Comparison of ENCODE assay signal across 18 cellular contexts in genomic region chr1:35171579-35171978, GRCh38. TPM values are rescaled to one million over a fixed set of nuclear protein-coding genes. Genes with fewer than 3 reads are reported as not detected.
DNase-seq lines count a peak whose midpoint lies in the region; ATAC-seq, FAIRE-seq and TF ChIP-seq lines count a peak whose summit lies in the region.
"Had no signal": no experiment of that assay in that cellular context is flagged by ENCODE, and none has a peak within 500 bp of the region (broad histone marks: within the 10 kb centered on the region; RNA-seq: fewer than 3 reads in every experiment).

No MANE protein-coding gene starts in this region.

- H3K4me1 Mint-ChIP-seq in activated T-cell treated with anti-CD3 and anti-CD28 coated beads, Interleukin-2, amount 50 U/mL, for 72 hours (ENCODE audit: low read depth), result peaks cover 5% of the 10 kb centered on the region
- H3K4me1 Mint-ChIP-seq: B cell had no signal

- POLR2A ChIA-PET in K562 (lab: Yijun Ruan, JAX), result interaction anchor here (1.4 to 1.5 kb wide), 2 partner anchors 9 to 10 kb away, joined by 6 read pairs; no protein-coding TSS in a partner anchor

- 57% methylated on average over 4 of the region's 4 CpGs for WGBS in K562 (ENCODE audit: insufficient coverage, low coverage, missing lambda C conversion rate)

- DNase-seq in activated T-cell treated with anti-CD3 and anti-CD28 coated beads, Interleukin-2, amount 50 U/mL, for 72 hours, result no peak
- no peak for DNase-seq in activated T-cell treated with anti-CD3 and anti-CD28 coated beads, Interleukin-2, amount 50 U/mL, for 1 hour
- peak; percentile 48 for DNase-seq in Karpas-422
- no peak for DNase-seq in K562 (ENCODE audit: extremely low read depth in 1 of 4, low spot score in 3 of 4)
- no peak for DNase-seq in stimulated activated naive CD8-positive, alpha-beta T cell treated with anti-CD3 and anti-CD28 coated beads, Interleukin-15, Interleukin-2, amounts not matched to agents 100 U/mL and 50 U/mL, for 24 hours
- no peak for DNase-seq in NCI-H1930 (lab: John Stamatoyannopoulos, UW)
- DNase-seq: CD8-positive, alpha-beta T cell; COR-L47; DMS 273 treated with DMSO at 0.1 percent for 48 hours; DMS53; DND-41; EL; GOT3; H7 had no signal

- H3K4me3 ChIP-seq in Karpas-422 (ENCODE audit: low read length) (no peak overlapping the region), K562 (no peak overlapping the region)
- H3K4me3 ChIP-seq: BLaER1 treated with 17β-estradiol and CSF1 and Interleukin-3, amounts not matched to agents 10 nM and 100 nM; GM12878 had no signal

- ATAC-seq in activated T-cell treated with anti-CD3 and anti-CD28 coated beads, Interleukin-2, amount 50 U/mL, for 72 hours (replicated peaks in 1 of 2), result peak in 1 of 2 donors; percentile 16
- ATAC-seq in K562, result no peak
- ATAC-seq in stimulated activated naive CD8-positive, alpha-beta T cell treated with anti-CD3 and anti-CD28 coated beads, Interleukin-15, Interleukin-2, amounts not matched to agents 100 U/mL and 50 U/mL, for 24 hours, result no peak
- ATAC-seq: CD8-positive, alpha-beta T cell; GM12878; HCT116 had no signal

- TF ChIP-seq POLR2A in K562 (conservative IDR thresholded peaks at IDR 0.05), result no peak

- TF ChIP-seq RAD21 in K562 (CRISPR knock-in tag; conservative IDR thresholded peaks at IDR 0.05 in 1 of 2, IDR thresholded peaks at IDR 0.05 in 1 of 2), result no peak

- H3K9me3 Mint-ChIP-seq in activated T-cell treated with anti-CD3 and anti-CD28 coated beads, Interleukin-2, amount 50 U/mL, for 72 hours, result no peaks in the 10 kb centered on the region
- H3K9me3 Mint-ChIP-seq: CD8-positive, alpha-beta T cell had no signal

- H3K27me3 ChIP-seq in Karpas-422 (ENCODE audit: low read length) (no peaks in the 10 kb centered on the region), K562 (ENCODE audit: control insufficient read depth in 2 of 2, insufficient read depth in 2 of 2, low read length in 2 of 2) (no peaks in the 10 kb centered on the region)
- H3K27me3 ChIP-seq: BLaER1 treated with 17β-estradiol and CSF1 and Interleukin-3, amounts not matched to agents 10 nM and 100 nM had no signal

- no peak for TF ChIP-seq CTCF in K562 (IDR thresholded peaks at IDR 0.05 in 2 of 3, conservative IDR thresholded peaks at IDR 0.05 in 1 of 3; ENCODE audit: insufficient read depth in 2 of 3, low read depth in 1 of 3, low read length in 3 of 3)

- CTCF ChIA-PET in K562 (lab: Yijun Ruan, JAX; ENCODE audit: low intra/inter-chr PET ratio), result no interaction called here

- no peaks in the 10 kb centered on the region for H3K27me3 Mint-ChIP-seq in activated T-cell treated with anti-CD3 and anti-CD28 coated beads, Interleukin-2, amount 50 U/mL, for 72 hours (ENCODE audit: low read depth)
- H3K27me3 Mint-ChIP-seq: B cell had no signal

- H2AFZ ChIP-seq in Karpas-422 (ENCODE audit: low read length) (no peak overlapping the region), K562 (ENCODE audit: low read depth, low read length) (no peak overlapping the region)

- peaks cover 1 to 17% of the 10 kb centered on the region in 2 donors for H3K36me3 Mint-ChIP-seq in activated T-cell treated with anti-CD3 and anti-CD28 coated beads, Interleukin-2, amount 50 U/mL, for 72 hours (ENCODE audit: insufficient read depth in 2 of 2)

- intact Hi-C loops in K562 (cut with micrococcal nuclease), result no loop called here

- H3K9me3 ChIP-seq in Karpas-422 (ENCODE audit: low read length) (no peaks in the 10 kb centered on the region), K562 (replicated peaks; ENCODE audit: control insufficient read depth, insufficient read depth, low read depth, low read length) (no peaks in the 10 kb centered on the region)
- H3K9me3 ChIP-seq: BLaER1 treated with 17β-estradiol and CSF1 and Interleukin-3, amounts not matched to agents 10 nM and 100 nM had no signal

- H3K9me1 ChIP-seq in K562 (ENCODE audit: control insufficient read depth, insufficient read depth, low read length), result no peaks in the 10 kb centered on the region

- peaks cover 14% of the 10 kb centered on the region; the same call in 1 of the 2 replicates for H3K36me3 ChIP-seq in Karpas-422 (ENCODE audit: insufficient read depth, low read length)
- peaks cover 17% of the 10 kb centered on the region; the same call in 2 of the 3 replicates for H3K36me3 ChIP-seq in K562 (ENCODE audit: control insufficient read depth, insufficient read depth, low read length)

- FAIRE-seq in K562 (lab: Jason Lieb, UNC), result no peak
- FAIRE-seq: GM12878 had no signal

- no peak overlapping the region for H3K9ac ChIP-seq in Karpas-422 (ENCODE audit: low read length)
- H3K9ac ChIP-seq in K562 (ENCODE audit: insufficient read depth in 1 of 2, low read depth in 2 of 2, low read length in 2 of 2), result no peak overlapping the region
- H3K9ac ChIP-seq: BLaER1 treated with 17β-estradiol and CSF1 and Interleukin-3, amounts not matched to agents 10 nM and 100 nM had no signal

- TF ChIP-seq EP300 in K562 (IDR thresholded peaks at IDR 0.05; ENCODE audit: low read length), result no peak

- no peaks in the 10 kb centered on the region for H3K4me1 ChIP-seq in Karpas-422 (ENCODE audit: low read length)
- 0 out of 5 replicates have a peak, but pooled peaks cover 0 to 2% of the 10 kb centered on the region in 2 experiments for H3K4me1 ChIP-seq in K562 (replicated peaks in 1 of 2; ENCODE audit: control insufficient read depth in 2 of 2, insufficient read depth in 2 of 2, low read length in 2 of 2)
- H3K4me1 ChIP-seq: BLaER1 treated with 17β-estradiol and CSF1 and Interleukin-3, amounts not matched to agents 10 nM and 100 nM had no signal

- H3K79me2 ChIP-seq in Karpas-422 (ENCODE audit: low read length), result no peaks in the 10 kb centered on the region
- no peaks in the 10 kb centered on the region for H3K79me2 ChIP-seq in K562 (ENCODE audit: control insufficient read depth, insufficient read depth, low read length)

- H3K4me2 ChIP-seq in Karpas-422 (ENCODE audit: low read depth, low read length, poor library complexity, severe bottlenecking) (no peak overlapping the region), K562 (ENCODE audit: insufficient read depth, low read length) (no peak overlapping the region)
- H3K4me2 ChIP-seq: BLaER1 treated with 17β-estradiol and CSF1 and Interleukin-3, amounts not matched to agents 10 nM and 100 nM had no signal

- H3K27ac Mint-ChIP-seq in activated T-cell treated with anti-CD3 and anti-CD28 coated beads, Interleukin-2, amount 50 U/mL, for 72 hours, result peak overlapping the region; percentile 24
- H3K27ac Mint-ChIP-seq: B cell; CD8-positive, alpha-beta T cell had no signal

- BruUV-seq in K562 (replicated peaks; lab: Mats Ljungman, UMichigan), result no TSS peak

- no peak overlapping the region for H3K4me3 Mint-ChIP-seq in activated T-cell treated with anti-CD3 and anti-CD28 coated beads, Interleukin-2, amount 50 U/mL, for 72 hours
- H3K4me3 Mint-ChIP-seq: B cell; CD8-positive, alpha-beta T cell had no signal

- in situ Hi-C loops in K562 (cut with MboI), result no loop called here

- H3K9me2 ChIP-seq in Karpas-422 (replicated peaks; ENCODE audit: insufficient read depth, low read length), result no peaks in the 10 kb centered on the region

- H4K20me1 ChIP-seq in Karpas-422 (ENCODE audit: insufficient read depth, low read depth, low read length) (peaks cover 4% of the 10 kb centered on the region; the same call in 1 of the 2 replicates), K562 (replicated peaks; ENCODE audit: control insufficient read depth, insufficient read depth, low read length) (no peaks in the 10 kb centered on the region)

- H3K27ac ChIP-seq in Karpas-422 (ENCODE audit: low read length), result no peak overlapping the region
- H3K27ac ChIP-seq in K562 (ENCODE audit: extremely low read depth, low read depth, low read length), result no peak overlapping the region
- H3K27ac ChIP-seq: BLaER1 treated with 17β-estradiol and CSF1 and Interleukin-3, amounts not matched to agents 10 nM and 100 nM had no signal

TF ChIP-seq in K562, 482 proteins besides CTCF, POLR2A, EP300 and RAD21:
- no peak for TF ChIP-seq GATAD2B (IDR thresholded peaks at IDR 0.05; ENCODE audit: borderline replicate concordance)
- no peak for TF ChIP-seq MAFF (IDR thresholded peaks at IDR 0.05; ENCODE audit: low read length)
- peak; percentile 82 for TF ChIP-seq NFIC (IDR thresholded peaks at IDR 0.05)
- 0 out of 2 replicates have a peak, but pooled peaks have one; percentile 19 for TF ChIP-seq SPI1 (IDR thresholded peaks at IDR 0.05; ENCODE audit: borderline replicate concordance, low read depth, low read length)
- no peak for TF ChIP-seq CBX5 (IDR thresholded peaks at IDR 0.05; ENCODE audit: borderline replicate concordance, low read depth)

RNA-seq across cellular contexts. Expression of gene SFPQ, which starts 21.4 kb away (rescaled TPM):
- 100 to 1,000 TPM; 288 to 297 TPM for total RNA-seq in activated T-cell treated with anti-CD3 and anti-CD28 coated beads, Interleukin-2, amount 50 U/mL, for 72 hours
- 172 and 196 TPM in 2 replicates for total RNA-seq in Karpas-422 (2014; rRNA removed; shearing (Covaris generic); ENCODE audit: low replicate concordance)
- total RNA-seq in K562 (2011; cell fraction: chromatin; rRNA removed; ENCODE audit: low replicate concordance), result 205 and 671 TPM in 2 replicates
- 112 and 137 TPM in 2 replicates for total RNA-seq in K562 (2011; cell fraction: nucleolus; rRNA removed)
- total RNA-seq in K562 (2011; cell fraction: nucleoplasm; rRNA removed), result 370 and 701 TPM in 2 replicates
- total RNA-seq in K562 (2014; rRNA removed) (346 and 402 TPM in 2 replicates), K562 (2014; rRNA removed; fragmentation: Illumina TruSeq; extraction: Trizol) (477 and 544 TPM in 2 replicates), K562 (2015; rRNA removed; fragmentation: Illumina TruSeq; extraction: Trizol) (480 and 510 TPM in 2 replicates), K562 (2021) (341 and 367 TPM in 2 replicates)
- polyA plus RNA-seq in K562 (2011; rRNA removed) (135 and 164 TPM in 2 replicates), K562 (2014; fragmentation: Illumina TruSeq; extraction: Trizol) (501 and 562 TPM in 2 replicates), K562 (2014; fragmentation: Nextera tagmentation; extraction: Ambion mirVana) (10 to 100 TPM; 69.7 to 73.4 TPM), K562 (2014; rRNA removed) (266 and 399 TPM in 2 replicates)
- 48.2 and 57.6 TPM in 2 replicates for polyA plus RNA-seq in K562 (2011; cell fraction: cytosol; rRNA removed)
- polyA plus RNA-seq in K562 (2011; cell fraction: nucleus; rRNA removed), result 222 and 300 TPM in 2 replicates
- 216 and 359 TPM in 2 replicates for polyA plus RNA-seq in K562 (2012)
- polyA minus RNA-seq in K562 (2011; rRNA and poly(A)+ RNA removed), result 261 and 336 TPM in 2 replicates
- 91.0 and 96.7 TPM in 2 replicates for polyA minus RNA-seq in K562 (2011; cell fraction: cytosol; rRNA and poly(A)+ RNA removed)
- polyA minus RNA-seq in K562 (2011; cell fraction: nucleus; rRNA and poly(A)+ RNA removed), result 163 and 287 TPM in 2 replicates
